Comparison of ENCODE assay signal across 2 cellular contexts in genomic region chr6:5471044-5471443, GRCh38.
TF ChIP-seq lines count a peak whose summit lies in the region.

No MANE protein-coding gene starts in this region.

TF ChIP-seq in HEK293, 187 proteins besides CTCF, POLR2A, EP300 and RAD21 (continued from another document):
- no peak for TF ChIP-seq ZBTB49 (tag by site-specific recombination; IDR thresholded peaks at IDR 0.05; ENCODE audit: low read depth)
- no peak for TF ChIP-seq ZNF792 (tag by site-specific recombination; IDR thresholded peaks at IDR 0.05)
- no peak for TF ChIP-seq ZNF302 (tag by site-specific recombination; IDR thresholded peaks at IDR 0.05; ENCODE audit: low read depth)
- TF ChIP-seq ZNF391 (tag by site-specific recombination; IDR thresholded peaks at IDR 0.05; ENCODE audit: borderline replicate concordance, low read depth) = no peak
- no peak for TF ChIP-seq ZNF175 (tag by site-specific recombination; IDR thresholded peaks at IDR 0.05)
- no peak for TF ChIP-seq ZNF747 (tag by site-specific recombination; IDR thresholded peaks at IDR 0.05)
- no peak for TF ChIP-seq ZNF560 (tag by site-specific recombination; IDR thresholded peaks at IDR 0.05; ENCODE audit: borderline replicate concordance)

TF ChIP-seq in K562, 482 proteins besides CTCF, POLR2A, EP300 and RAD21 (continued from another document):
- TF ChIP-seq SMC3 (conservative IDR thresholded peaks at IDR 0.05; ENCODE audit: insufficient read depth, low read depth, low read length) (peak; percentile 66), POLR2H (tag; IDR thresholded peaks at IDR 0.05; ENCODE audit: low read depth) (no peak), JUND (IDR thresholded peaks at IDR 0.05; ENCODE audit: borderline replicate concordance, low read depth, low read length) (peak; percentile 43; the same call in 1 of the 2 replicates), JUND (tag; IDR thresholded peaks at IDR 0.05; ENCODE audit: borderline replicate concordance, low read depth, low read length) (no peak), BACH1 (tag; IDR thresholded peaks at IDR 0.05) (no peak), ILF3 (IDR thresholded peaks at IDR 0.05; ENCODE audit: borderline replicate concordance) (0 out of 2 replicates have a peak, but pooled peaks have one; percentile 21), HDAC3 (IDR thresholded peaks at IDR 0.05; ENCODE audit: borderline replicate concordance, partially characterized antibody) (peak; percentile 6), CTCFL (IDR thresholded peaks at IDR 0.05; ENCODE audit: borderline replicate concordance, insufficient read depth, low read depth, low read length, poor library complexity, severe bottlenecking) (peak; percentile 32)
